ENCODE assay signal across 22 cellular contexts in the genomic region with DNA sequence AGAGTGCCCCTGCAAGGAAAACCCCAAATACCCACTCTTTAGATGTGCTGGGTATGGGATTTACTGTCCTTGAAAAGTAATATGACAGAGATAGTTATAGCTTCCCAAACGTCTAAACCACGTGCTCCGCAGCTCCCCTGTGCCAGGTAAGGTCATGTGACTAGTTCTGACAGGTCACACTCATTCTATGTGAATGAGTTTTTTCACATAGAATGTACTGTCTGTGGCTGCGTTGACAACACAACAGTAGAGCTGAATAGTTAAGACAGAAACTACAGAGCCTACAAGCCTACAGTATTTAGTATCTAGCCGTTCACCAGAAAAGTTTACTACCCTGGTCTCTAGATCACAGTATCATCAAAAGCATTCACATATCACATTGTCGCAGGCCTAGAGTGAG.
"Had no signal": no experiment of that assay in that cellular context is flagged by ENCODE, and none has a peak within 500 bp of the region (broad histone marks: within the 10 kb centered on the region; RNA-seq: fewer than 3 reads in every experiment).

No MANE protein-coding gene starts in this region.

- ATAC-seq: left lung, natural killer cell had no signal

- H3K9me3 ChIP-seq: colonic mucosa, esophagus muscularis mucosa, left lung, prostate gland, spleen, thyroid gland had no signal

- H3K27ac Mint-ChIP-seq: activated naive CD8-positive, alpha-beta T cell treated with anti-CD3 and anti-CD28 coated beads, Interleukin-2, amount 10 ng/mL, durations not matched to agents 7 days and 5 days; natural killer cell had no signal

- H3K36me3 Mint-ChIP-seq: natural killer cell had no signal

- H3K4me1 ChIP-seq: colonic mucosa, esophagus muscularis mucosa, left lung, prostate gland had no signal

- H3K27ac ChIP-seq: colonic mucosa, dorsolateral prefrontal cortex, esophagus muscularis mucosa, left lung, prostate gland, SK-N-MC, spleen, thyroid gland, VCaP had no signal

- FAIRE-seq: bronchial epithelial cell, frontal cortex had no signal

- H3K9me3 Mint-ChIP-seq: natural killer cell had no signal

- H3K4me3 ChIP-seq: colonic mucosa, dorsolateral prefrontal cortex, esophagus muscularis mucosa, left lung, lung, prostate gland, SK-N-MC, spleen, thyroid gland had no signal

- DNase-seq: activated naive CD8-positive, alpha-beta T cell treated with anti-CD3 and anti-CD28 coated beads, Interleukin-2, amount 10 ng/mL, durations not matched to agents 7 days and 5 days; amygdala; colonic mucosa; dorsolateral prefrontal cortex; glutamatergic neuron; hippocampal formation; kidney glomerular epithelial cell; left lung; natural killer cell; spleen; stimulated activated CD4-positive, alpha-beta T cell treated with anti-CD3 and anti-CD28 coated beads, Interleukin-4, amount 100 ng/mL, for 1 hour; stimulated activated naive CD4-positive, alpha-beta T cell; substantia nigra; SW 1271; thyroid gland had no signal

- H3K36me3 ChIP-seq: colonic mucosa, esophagus muscularis mucosa, left lung, prostate gland, spleen, thyroid gland had no signal

- H3K4me3 Mint-ChIP-seq: activated naive CD8-positive, alpha-beta T cell treated with anti-CD3 and anti-CD28 coated beads, Interleukin-2, amount 10 ng/mL, durations not matched to agents 7 days and 5 days; natural killer cell had no signal

- H3K27me3 ChIP-seq: colonic mucosa, esophagus muscularis mucosa, left lung, spleen, thyroid gland had no signal

- H3K27me3 Mint-ChIP-seq: activated naive CD8-positive, alpha-beta T cell treated with anti-CD3 and anti-CD28 coated beads, Interleukin-2, amount 10 ng/mL, durations not matched to agents 7 days and 5 days had no signal
